ENCODE assay signal across 8 cellular contexts in genomic region chr2:47724221-47724981, GRCh38. TPM values are rescaled to one million over a fixed set of nuclear protein-coding genes. Genes with fewer than 3 reads are reported as not detected.
DNase-seq lines count a peak whose midpoint lies in the region; ATAC-seq and TF ChIP-seq lines count a peak whose summit lies in the region.

No MANE protein-coding gene starts in this region.

- H3K9me3 ChIP-seq in mucosa of descending colon, result peaks cover 1% of the 10 kb centered on the region

- H3K36me3 ChIP-seq in mucosa of descending colon (ENCODE audit: low read depth), result no peaks in the 10 kb centered on the region

- intact Hi-C loops in mucosa of descending colon (cut with DNase I, micrococcal nuclease), result no loop called here

- TF ChIP-seq CTCF in mucosa of descending colon (IDR thresholded peaks at IDR 0.05), result no peak

- DNase-seq in NCI-H510A (lab: John Stamatoyannopoulos, UW) (peak; percentile 25), mucosa of descending colon (no peak), NCI-H2171 (lab: John Stamatoyannopoulos, UW) (no peak), globus pallidus (ENCODE audit: low spot score) (no peak)
- no peak for DNase-seq in activated CD8-positive, alpha-beta memory T cell treated with anti-CD3 and anti-CD28 coated beads, Interleukin-2, amount 50 U/mL, for 48 hours
- DNase-seq in stimulated activated CD4-positive, alpha-beta T cell treated with anti-CD3 and anti-CD28 coated beads, Interleukin-12 subunit alpha, Interleukin-12 subunit beta, amount 100 ng/mL, for 4 hours, result no peak

- H3K4me3 ChIP-seq in mucosa of descending colon, result no peak overlapping the region

- ATAC-seq in GM18867 (IDR thresholded peaks at IDR 0.05; ENCODE audit: unreplicated experiment) (peak; percentile 92), HG02798 (IDR thresholded peaks at IDR 0.05; ENCODE audit: poor library complexity, unreplicated experiment) (peak; percentile 91), mucosa of descending colon (peak; percentile 80)

- no peaks in the 10 kb centered on the region for H3K4me1 ChIP-seq in mucosa of descending colon (ENCODE audit: low read depth)

RNA-seq across cellular contexts. Expression of gene MSH6, which starts 58.5 kb away (rescaled TPM):
- 10 to 100 TPM; 12.0 to 42.1 (median 21.8) TPM for total RNA-seq in mucosa of descending colon
